Comparison of ENCODE assay signal across 2 cellular contexts in genomic region chr4:172147702-172148101, GRCh38.
TF ChIP-seq lines count a peak whose summit lies in the region.

No MANE protein-coding gene starts in this region.

TF ChIP-seq in A549, 52 proteins besides CTCF, POLR2A, EP300 and RAD21 (continued from another document):
- TF ChIP-seq ELK1 (IDR thresholded peaks at IDR 0.05; ENCODE audit: low read depth, low read length) (no peak), MYC (IDR thresholded peaks at IDR 0.05; ENCODE audit: borderline replicate concordance, low read length) (no peak), JUNB (IDR thresholded peaks at IDR 0.05) (no peak), REST (IDR thresholded peaks at IDR 0.05) (no peak), HES2 (IDR thresholded peaks at IDR 0.05) (no peak), FOSB (CRISPR knock-in tag; IDR thresholded peaks at IDR 0.05) (no peak), NR3C1 (IDR thresholded peaks at IDR 0.05) (no peak), E2F6 (IDR thresholded peaks at IDR 0.05; ENCODE audit: borderline replicate concordance, low read depth) (no peak), SMC3 (IDR thresholded peaks at IDR 0.05) (peak; percentile 39; the same call in 2 of the 3 replicates), TP53 (CRISPR knock-in tag; IDR thresholded peaks at IDR 0.05) (no peak), MAFK (IDR thresholded peaks at IDR 0.05; ENCODE audit: partially characterized antibody) (peak; percentile 20)
TF ChIP-seq in A549: peak in this region for 2.

TF ChIP-seq in GM23338, 12 proteins besides CTCF, POLR2A, EP300 and RAD21 (continued from another document):
- TF ChIP-seq ZNF462 (CRISPR knock-in tag; IDR thresholded peaks at IDR 0.05) (no peak), POLR2AphosphoS5 (IDR thresholded peaks at IDR 0.05; ENCODE audit: low read depth) (no peak), ZNF331 (CRISPR knock-in tag; IDR thresholded peaks at IDR 0.05; ENCODE audit: low read depth) (no peak), REST (IDR thresholded peaks at IDR 0.05; ENCODE audit: unreplicated experiment) (no peak), JUNB (IDR thresholded peaks at IDR 0.05; ENCODE audit: unreplicated experiment) (no peak), EZH2 (IDR thresholded peaks at IDR 0.05; ENCODE audit: low read depth, unreplicated experiment) (no peak), ETS1 (IDR thresholded peaks at IDR 0.05) (no peak), CREB1 (CRISPR knock-in tag; IDR thresholded peaks at IDR 0.05; ENCODE audit: low read depth) (no peak)
